In genomic region chr2:98037206-98037605, GRCh38 we compare ENCODE assay signal across 26 cellular contexts. TPM values are rescaled to one million over a fixed set of nuclear protein-coding genes. Genes with fewer than 3 reads are reported as not detected.
DNase-seq lines count a peak whose midpoint lies in the region; ATAC-seq and TF ChIP-seq lines count a peak whose summit lies in the region.
"Had no signal": no experiment of that assay in that cellular context is flagged by ENCODE, and none has a peak within 500 bp of the region (broad histone marks: within the 10 kb centered on the region; RNA-seq: fewer than 3 reads in every experiment).

No MANE protein-coding gene starts in this region.

- no peaks in the 10 kb centered on the region for H3K9me3 ChIP-seq in right atrium auricular region
- no peaks in the 10 kb centered on the region for H3K9me3 ChIP-seq in skeletal muscle tissue (ENCODE audit: control insufficient read depth in 3 of 3, low read length in 3 of 3)
- H3K9me3 ChIP-seq: BE2C, HAP-1, MG63, SK-N-SH had no signal

- intact Hi-C loops in Right ventricle myocardium inferior (cut with DNase I) (no loop called here), left ventricle myocardium superior (cut with micrococcal nuclease) (no loop called here)

- H3K4me1 ChIP-seq in right atrium auricular region: peaks cover 0 to 5% of the 10 kb centered on the region in 2 donors
- peaks cover 31 to 43% (median 42%) of the 10 kb centered on the region in 3 donors for H3K4me1 ChIP-seq in skeletal muscle tissue (ENCODE audit: control insufficient read depth in 3 of 3, insufficient read depth in 3 of 3, low read length in 3 of 3)
- H3K4me1 ChIP-seq: BE2C had no signal

- ATAC-seq in Right ventricle myocardium inferior (peak; percentile 17), left ventricle myocardium superior (peak; percentile 37), HG02623 (IDR thresholded peaks at IDR 0.05; ENCODE audit: unreplicated experiment) (no peak)
- ATAC-seq: Panc1 had no signal

- H3K36me3 ChIP-seq in right atrium auricular region (no peaks in the 10 kb centered on the region), skeletal muscle tissue (ENCODE audit: control insufficient read depth in 3 of 3, insufficient read depth in 3 of 3, low read length in 3 of 3) (no peaks in the 10 kb centered on the region)
- H3K36me3 ChIP-seq: BE2C, HAP-1, MG63 had no signal

- no peak for DNase-seq in Right ventricle myocardium inferior (ENCODE audit: missing footprints)
- DNase-seq in right atrium auricular region (ENCODE audit: low spot score): no peak
- peak; percentile 1 for DNase-seq in ecto neural progenitor cell (ENCODE audit: low spot score)
- DNase-seq in left ventricle myocardium superior: no peak
- DNase-seq in NCI-H2227 (lab: John Stamatoyannopoulos, UW; ENCODE audit: unreplicated experiment): no peak
- no peak for DNase-seq in LoVo (ENCODE audit: low spot score)
- DNase-seq: 8988T; ACHN; BE2C; CD8-positive, alpha-beta memory T cell; DMS 273 treated with DMSO at 0.1 percent for 48 hours; DND-41; GOT3; HFFc6; KBM-7; MG63; NCI-H1105 treated with DMSO at 0.1 percent for 48 hours; NCI-H226; SK-N-SH had no signal

- H3K4me3 ChIP-seq in right atrium auricular region (no peak overlapping the region), skeletal muscle tissue (ENCODE audit: low read length in 3 of 3) (peak overlapping the region in 1 of 3 donors; percentile 5)
- H3K4me3 ChIP-seq: HAP-1, MG63 had no signal

- H3K9ac ChIP-seq in skeletal muscle tissue (ENCODE audit: low read depth in 1 of 3, low read length in 3 of 3): peak overlapping the region in 2 of 3 donors; percentile 22 to 77
- H3K9ac ChIP-seq: SK-N-SH had no signal

- TF ChIP-seq CTCF in right atrium auricular region (IDR thresholded peaks at IDR 0.05): no peak

- H3K27me3 ChIP-seq in right atrium auricular region (no peaks in the 10 kb centered on the region), skeletal muscle tissue (ENCODE audit: control insufficient read depth in 3 of 3, insufficient read depth in 3 of 3, low read length in 3 of 3) (no peaks in the 10 kb centered on the region)
- H3K27me3 ChIP-seq: BE2C, MG63 had no signal

- H3K27ac ChIP-seq in right atrium auricular region (no peak overlapping the region), skeletal muscle tissue (ENCODE audit: low read depth, low read length) (peak overlapping the region; percentile 46)
- H3K27ac ChIP-seq: RWPE1 had no signal

RNA-seq across cellular contexts. Expression of gene TMEM131, which starts 41.5 kb away (rescaled TPM):
- 26.0 TPM for total RNA-seq in Right ventricle myocardium inferior
- 10 to 100 TPM; 20.7 to 21.8 TPM for total RNA-seq in right atrium auricular region
- total RNA-seq in left ventricle myocardium superior: 29.0 TPM
- 32.9 TPM for total RNA-seq in skeletal muscle tissue

RNA-seq across cellular contexts. Expression of gene VWA3B, which starts 49.8 kb away (rescaled TPM):
- total RNA-seq in Right ventricle myocardium inferior (0.38 TPM), right atrium auricular region (not detected), left ventricle myocardium superior (not detected), skeletal muscle tissue (not detected)
- total RNA-seq: CD8-positive, alpha-beta memory T cell; HFFc6; LHCN-M2; OCI-LY7 had no signal
